22 cellular contexts compared by ENCODE assay signal in genomic region chr9:108950168-108950567, GRCh38.
"Had no signal": no experiment of that assay in that cellular context is flagged by ENCODE, and none has a peak within 500 bp of the region (broad histone marks: within the 10 kb centered on the region; RNA-seq: fewer than 3 reads in every experiment).

No MANE protein-coding gene starts in this region.

- FAIRE-seq: islet of Langerhans, kidney, pancreas had no signal

- DNase-seq: hypothalamus; immature natural killer cell; kidney; left colon; left lung; midbrain; mucosa of descending colon; naive thymus-derived CD4-positive, alpha-beta T cell; nucleus accumbens; pancreas; posterior cingulate gyrus; right lobe of liver; stimulated activated CD4-positive, alpha-beta T cell treated with anti-CD3 and anti-CD28 coated beads, Interleukin-1b, Interleukin-23, amount 100 ng/mL, for 48 hours; stimulated activated CD4-positive, alpha-beta T cell treated with anti-CD3 and anti-CD28 coated beads, Interleukin-2, amount 100 ng/mL, for 48 hours; stimulated activated CD4-positive, alpha-beta T cell treated with anti-CD3 and anti-CD28 coated beads, Interleukin-4, amount 100 ng/mL, for 4 hours; stimulated activated CD8-positive, alpha-beta memory T cell treated with anti-CD3 and anti-CD28 coated beads, Interleukin-4, amount 100 ng/mL, for 48 hours; stimulated activated naive CD4-positive, alpha-beta T cell treated with Interleukin-2 at 50 U/mL for 16 hours; stimulated activated naive CD8-positive, alpha-beta T cell treated with anti-CD3 and anti-CD28 coated beads, Interleukin-15, amount 100 ng/mL, for 72 hours; substantia nigra; transverse colon; upper lobe of left lung had no signal
